ENCODE assay signal across 1 cellular context in the genomic region with DNA sequence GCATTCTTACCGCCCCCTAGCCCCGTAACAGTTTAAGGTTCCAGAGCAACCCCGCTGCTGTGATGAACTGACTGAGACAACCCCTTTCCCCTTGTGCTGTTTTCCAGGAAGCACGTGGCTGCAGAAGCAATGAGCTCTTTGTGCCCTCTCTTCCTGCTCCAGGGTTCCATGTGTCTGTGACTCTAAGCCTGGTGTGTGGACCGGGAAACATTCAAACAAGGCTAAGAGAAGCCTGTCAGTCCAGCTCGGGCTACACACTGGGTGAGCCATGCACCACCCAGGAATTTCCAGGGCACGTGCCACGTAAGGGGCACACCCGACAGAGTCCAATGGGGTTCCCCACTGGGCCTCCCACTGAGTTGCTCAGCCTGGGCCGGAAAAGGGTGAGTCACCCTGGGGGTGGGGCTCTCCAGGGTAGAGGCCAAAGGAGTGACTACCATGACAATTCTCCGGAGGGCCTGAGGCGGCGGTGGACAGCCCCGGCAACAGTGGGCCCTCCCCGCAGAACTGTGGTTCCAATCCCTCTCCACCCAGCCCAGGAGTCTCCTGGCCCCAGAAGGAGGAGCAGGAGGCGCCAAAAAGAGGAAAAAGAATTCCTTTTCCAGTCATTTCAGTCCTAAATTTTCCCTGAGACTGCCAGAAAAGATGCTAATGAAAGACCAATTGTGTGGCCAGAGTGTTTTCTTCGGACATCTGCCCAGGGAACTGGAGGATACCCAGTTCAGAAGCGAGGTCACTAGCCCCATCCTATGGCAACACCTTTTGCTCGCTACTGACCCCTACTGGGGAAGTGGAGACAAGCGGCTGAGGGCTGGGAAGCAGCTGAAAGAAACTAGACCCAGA.
TF ChIP-seq lines count a peak whose summit lies in the region.

No MANE protein-coding gene starts in this region.

TF ChIP-seq in HepG2, 621 proteins besides CTCF, POLR2A, EP300 and RAD21 (continued from another document and continues in another):
- TF ChIP-seq ETV6 (CRISPR knock-in tag; conservative IDR thresholded peaks at IDR 0.05) (no peak; the same call in 1 of the 2 replicates), RFX5 (IDR thresholded peaks at IDR 0.05; ENCODE audit: low read depth, low read length) (no peak), EHMT2 (IDR thresholded peaks at IDR 0.05; ENCODE audit: borderline replicate concordance, low read depth, low read length) (peak; percentile 94), ZNF343 (CRISPR knock-in tag; IDR thresholded peaks at IDR 0.05) (peak; percentile 92), PTBP1 (IDR thresholded peaks at IDR 0.05; ENCODE audit: low read depth, low read length, poor library complexity, severe bottlenecking) (no peak), SKI (IDR thresholded peaks at IDR 0.05; ENCODE audit: partially characterized antibody) (peak; percentile 60), ATM (IDR thresholded peaks at IDR 0.05; ENCODE audit: borderline replicate concordance) (no peak), PHF8 (CRISPR knock-in tag; IDR thresholded peaks at IDR 0.05) (peak; percentile 65), HHEX (CRISPR knock-in tag; IDR thresholded peaks at IDR 0.05) (no peak), SALL2 (CRISPR knock-in tag; IDR thresholded peaks at IDR 0.05) (peak; percentile 78; the same call in 1 of the 2 replicates), SNAI1 (CRISPR knock-in tag; IDR thresholded peaks at IDR 0.05; ENCODE audit: borderline replicate concordance) (0 out of 2 replicates have a peak, but pooled peaks have one; percentile 29), ZNF761 (CRISPR knock-in tag; conservative IDR thresholded peaks at IDR 0.05) (peak; percentile 12), BORCS8-MEF2B (CRISPR knock-in tag; IDR thresholded peaks at IDR 0.05) (peak; percentile 59; the same call in 1 of the 2 replicates), TEAD2 (CRISPR knock-in tag; IDR thresholded peaks at IDR 0.05) (no peak), KLF9 (CRISPR knock-in tag; IDR thresholded peaks at IDR 0.05; ENCODE audit: low read depth) (no peak), ZFP41 (CRISPR knock-in tag; IDR thresholded peaks at IDR 0.05; ENCODE audit: borderline replicate concordance) (peak; percentile 78; the same call in 1 of the 2 replicates), PCBP2 (optimal IDR thresholded peaks at IDR 0.05; ENCODE audit: low read depth, low read length, poor library complexity, severe bottlenecking) (no peak), ATRX (CRISPR knock-in tag; IDR thresholded peaks at IDR 0.05; ENCODE audit: borderline replicate concordance) (no peak), GFI1 (CRISPR knock-in tag; IDR thresholded peaks at IDR 0.05; ENCODE audit: borderline replicate concordance) (peak; percentile 69), NR2F1 (CRISPR knock-in tag; IDR thresholded peaks at IDR 0.05) (peak; percentile 33 to 53; a peak in 3 of 4 replicates), TP53 (CRISPR knock-in tag; conservative IDR thresholded peaks at IDR 0.05) (no peak), KDM1A (CRISPR knock-in tag; IDR thresholded peaks at IDR 0.05) (peak; percentile 51; the same call in 1 of the 2 replicates), STAT5B (CRISPR knock-in tag; IDR thresholded peaks at IDR 0.05) (0 out of 2 replicates have a peak, but pooled peaks have one; percentile 34), ZNF20 (CRISPR knock-in tag; IDR thresholded peaks at IDR 0.05) (no peak), CHCHD3 (CRISPR knock-in tag; IDR thresholded peaks at IDR 0.05) (no peak), MAFF (IDR thresholded peaks at IDR 0.05; ENCODE audit: low read depth, low read length) (no peak), LCORL (IDR thresholded peaks at IDR 0.05) (no peak), LCORL (CRISPR knock-in tag; IDR thresholded peaks at IDR 0.05) (peak; percentile 86), ZNF879 (CRISPR knock-in tag; IDR thresholded peaks at IDR 0.05) (peak; percentile 93), KDM5A (IDR thresholded peaks at IDR 0.05; ENCODE audit: borderline replicate concordance, low read length) (peak; percentile 20; the same call in 1 of the 2 replicates), FOXA3 (CRISPR knock-in tag; IDR thresholded peaks at IDR 0.05) (peak; percentile 52; the same call in 1 of the 2 replicates), JUND (CRISPR knock-in tag; IDR thresholded peaks at IDR 0.05) (peak; percentile 97), ARID2 (CRISPR knock-in tag; IDR thresholded peaks at IDR 0.05; ENCODE audit: borderline replicate concordance) (peak; percentile 83; the same call in 1 of the 2 replicates), SMAD3 (CRISPR knock-in tag; IDR thresholded peaks at IDR 0.05) (peak; percentile 57; the same call in 1 of the 2 replicates), SRY (CRISPR knock-in tag; IDR thresholded peaks at IDR 0.05) (0 out of 2 replicates have a peak, but pooled peaks have one; percentile 84), NCOA2 (CRISPR knock-in tag; IDR thresholded peaks at IDR 0.05) (peak; percentile 58), ZNF720 (CRISPR knock-in tag; IDR thresholded peaks at IDR 0.05) (no peak)
- TF ChIP-seq, protein P1, sequence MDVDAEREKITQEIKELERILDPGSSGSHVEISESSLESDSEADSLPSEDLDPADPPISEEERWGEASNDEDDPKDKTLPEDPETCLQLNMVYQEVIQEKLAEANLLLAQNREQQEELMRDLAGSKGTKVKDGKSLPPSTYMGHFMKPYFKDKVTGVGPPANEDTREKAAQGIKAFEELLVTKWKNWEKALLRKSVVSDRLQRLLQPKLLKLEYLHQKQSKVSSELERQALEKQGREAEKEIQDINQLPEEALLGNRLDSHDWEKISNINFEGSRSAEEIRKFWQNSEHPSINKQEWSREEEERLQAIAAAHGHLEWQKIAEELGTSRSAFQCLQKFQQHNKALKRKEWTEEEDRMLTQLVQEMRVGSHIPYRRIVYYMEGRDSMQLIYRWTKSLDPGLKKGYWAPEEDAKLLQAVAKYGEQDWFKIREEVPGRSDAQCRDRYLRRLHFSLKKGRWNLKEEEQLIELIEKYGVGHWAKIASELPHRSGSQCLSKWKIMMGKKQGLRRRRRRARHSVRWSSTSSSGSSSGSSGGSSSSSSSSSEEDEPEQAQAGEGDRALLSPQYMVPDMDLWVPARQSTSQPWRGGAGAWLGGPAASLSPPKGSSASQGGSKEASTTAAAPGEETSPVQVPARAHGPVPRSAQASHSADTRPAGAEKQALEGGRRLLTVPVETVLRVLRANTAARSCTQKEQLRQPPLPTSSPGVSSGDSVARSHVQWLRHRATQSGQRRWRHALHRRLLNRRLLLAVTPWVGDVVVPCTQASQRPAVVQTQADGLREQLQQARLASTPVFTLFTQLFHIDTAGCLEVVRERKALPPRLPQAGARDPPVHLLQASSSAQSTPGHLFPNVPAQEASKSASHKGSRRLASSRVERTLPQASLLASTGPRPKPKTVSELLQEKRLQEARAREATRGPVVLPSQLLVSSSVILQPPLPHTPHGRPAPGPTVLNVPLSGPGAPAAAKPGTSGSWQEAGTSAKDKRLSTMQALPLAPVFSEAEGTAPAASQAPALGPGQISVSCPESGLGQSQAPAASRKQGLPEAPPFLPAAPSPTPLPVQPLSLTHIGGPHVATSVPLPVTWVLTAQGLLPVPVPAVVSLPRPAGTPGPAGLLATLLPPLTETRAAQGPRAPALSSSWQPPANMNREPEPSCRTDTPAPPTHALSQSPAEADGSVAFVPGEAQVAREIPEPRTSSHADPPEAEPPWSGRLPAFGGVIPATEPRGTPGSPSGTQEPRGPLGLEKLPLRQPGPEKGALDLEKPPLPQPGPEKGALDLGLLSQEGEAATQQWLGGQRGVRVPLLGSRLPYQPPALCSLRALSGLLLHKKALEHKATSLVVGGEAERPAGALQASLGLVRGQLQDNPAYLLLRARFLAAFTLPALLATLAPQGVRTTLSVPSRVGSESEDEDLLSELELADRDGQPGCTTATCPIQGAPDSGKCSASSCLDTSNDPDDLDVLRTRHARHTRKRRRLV (CRISPR knock-in tag; IDR thresholded peaks at IDR 0.05), result no peak
- TF ChIP-seq, protein P2, sequence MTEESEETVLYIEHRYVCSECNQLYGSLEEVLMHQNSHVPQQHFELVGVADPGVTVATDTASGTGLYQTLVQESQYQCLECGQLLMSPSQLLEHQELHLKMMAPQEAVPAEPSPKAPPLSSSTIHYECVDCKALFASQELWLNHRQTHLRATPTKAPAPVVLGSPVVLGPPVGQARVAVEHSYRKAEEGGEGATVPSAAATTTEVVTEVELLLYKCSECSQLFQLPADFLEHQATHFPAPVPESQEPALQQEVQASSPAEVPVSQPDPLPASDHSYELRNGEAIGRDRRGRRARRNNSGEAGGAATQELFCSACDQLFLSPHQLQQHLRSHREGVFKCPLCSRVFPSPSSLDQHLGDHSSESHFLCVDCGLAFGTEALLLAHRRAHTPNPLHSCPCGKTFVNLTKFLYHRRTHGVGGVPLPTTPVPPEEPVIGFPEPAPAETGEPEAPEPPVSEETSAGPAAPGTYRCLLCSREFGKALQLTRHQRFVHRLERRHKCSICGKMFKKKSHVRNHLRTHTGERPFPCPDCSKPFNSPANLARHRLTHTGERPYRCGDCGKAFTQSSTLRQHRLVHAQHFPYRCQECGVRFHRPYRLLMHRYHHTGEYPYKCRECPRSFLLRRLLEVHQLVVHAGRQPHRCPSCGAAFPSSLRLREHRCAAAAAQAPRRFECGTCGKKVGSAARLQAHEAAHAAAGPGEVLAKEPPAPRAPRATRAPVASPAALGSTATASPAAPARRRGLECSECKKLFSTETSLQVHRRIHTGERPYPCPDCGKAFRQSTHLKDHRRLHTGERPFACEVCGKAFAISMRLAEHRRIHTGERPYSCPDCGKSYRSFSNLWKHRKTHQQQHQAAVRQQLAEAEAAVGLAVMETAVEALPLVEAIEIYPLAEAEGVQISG (CRISPR knock-in tag; IDR thresholded peaks at IDR 0.05), result peak; percentile 73
- TF ChIP-seq, protein P3, sequence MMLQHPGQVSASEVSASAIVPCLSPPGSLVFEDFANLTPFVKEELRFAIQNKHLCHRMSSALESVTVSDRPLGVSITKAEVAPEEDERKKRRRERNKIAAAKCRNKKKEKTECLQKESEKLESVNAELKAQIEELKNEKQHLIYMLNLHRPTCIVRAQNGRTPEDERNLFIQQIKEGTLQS (CRISPR knock-in tag; IDR thresholded peaks at IDR 0.05), result peak; percentile 98
- TF ChIP-seq, protein P4, sequence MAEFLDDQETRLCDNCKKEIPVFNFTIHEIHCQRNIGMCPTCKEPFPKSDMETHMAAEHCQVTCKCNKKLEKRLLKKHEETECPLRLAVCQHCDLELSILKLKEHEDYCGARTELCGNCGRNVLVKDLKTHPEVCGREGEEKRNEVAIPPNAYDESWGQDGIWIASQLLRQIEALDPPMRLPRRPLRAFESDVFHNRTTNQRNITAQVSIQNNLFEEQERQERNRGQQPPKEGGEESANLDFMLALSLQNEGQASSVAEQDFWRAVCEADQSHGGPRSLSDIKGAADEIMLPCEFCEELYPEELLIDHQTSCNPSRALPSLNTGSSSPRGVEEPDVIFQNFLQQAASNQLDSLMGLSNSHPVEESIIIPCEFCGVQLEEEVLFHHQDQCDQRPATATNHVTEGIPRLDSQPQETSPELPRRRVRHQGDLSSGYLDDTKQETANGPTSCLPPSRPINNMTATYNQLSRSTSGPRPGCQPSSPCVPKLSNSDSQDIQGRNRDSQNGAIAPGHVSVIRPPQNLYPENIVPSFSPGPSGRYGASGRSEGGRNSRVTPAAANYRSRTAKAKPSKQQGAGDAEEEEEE (CRISPR knock-in tag; IDR thresholded peaks at IDR 0.05; ENCODE audit: borderline replicate concordance), result no peak; the same call in 1 of the 2 replicates
- TF ChIP-seq, protein P5, sequence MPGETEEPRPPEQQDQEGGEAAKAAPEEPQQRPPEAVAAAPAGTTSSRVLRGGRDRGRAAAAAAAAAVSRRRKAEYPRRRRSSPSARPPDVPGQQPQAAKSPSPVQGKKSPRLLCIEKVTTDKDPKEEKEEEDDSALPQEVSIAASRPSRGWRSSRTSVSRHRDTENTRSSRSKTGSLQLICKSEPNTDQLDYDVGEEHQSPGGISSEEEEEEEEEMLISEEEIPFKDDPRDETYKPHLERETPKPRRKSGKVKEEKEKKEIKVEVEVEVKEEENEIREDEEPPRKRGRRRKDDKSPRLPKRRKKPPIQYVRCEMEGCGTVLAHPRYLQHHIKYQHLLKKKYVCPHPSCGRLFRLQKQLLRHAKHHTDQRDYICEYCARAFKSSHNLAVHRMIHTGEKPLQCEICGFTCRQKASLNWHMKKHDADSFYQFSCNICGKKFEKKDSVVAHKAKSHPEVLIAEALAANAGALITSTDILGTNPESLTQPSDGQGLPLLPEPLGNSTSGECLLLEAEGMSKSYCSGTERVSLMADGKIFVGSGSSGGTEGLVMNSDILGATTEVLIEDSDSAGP (CRISPR knock-in tag; IDR thresholded peaks at IDR 0.05; ENCODE audit: borderline replicate concordance), result peak; percentile 81; the same call in 1 of the 2 replicates
- TF ChIP-seq, protein P6, sequence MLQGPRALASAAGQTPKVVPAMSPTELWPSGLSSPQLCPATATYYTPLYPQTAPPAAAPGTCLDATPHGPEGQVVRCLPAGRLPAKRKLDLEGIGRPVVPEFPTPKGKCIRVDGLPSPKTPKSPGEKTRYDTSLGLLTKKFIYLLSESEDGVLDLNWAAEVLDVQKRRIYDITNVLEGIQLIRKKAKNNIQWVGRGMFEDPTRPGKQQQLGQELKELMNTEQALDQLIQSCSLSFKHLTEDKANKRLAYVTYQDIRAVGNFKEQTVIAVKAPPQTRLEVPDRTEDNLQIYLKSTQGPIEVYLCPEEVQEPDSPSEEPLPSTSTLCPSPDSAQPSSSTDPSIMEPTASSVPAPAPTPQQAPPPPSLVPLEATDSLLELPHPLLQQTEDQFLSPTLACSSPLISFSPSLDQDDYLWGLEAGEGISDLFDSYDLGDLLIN (CRISPR knock-in tag; IDR thresholded peaks at IDR 0.05; ENCODE audit: borderline replicate concordance), result no peak
- TF ChIP-seq, protein P7, sequence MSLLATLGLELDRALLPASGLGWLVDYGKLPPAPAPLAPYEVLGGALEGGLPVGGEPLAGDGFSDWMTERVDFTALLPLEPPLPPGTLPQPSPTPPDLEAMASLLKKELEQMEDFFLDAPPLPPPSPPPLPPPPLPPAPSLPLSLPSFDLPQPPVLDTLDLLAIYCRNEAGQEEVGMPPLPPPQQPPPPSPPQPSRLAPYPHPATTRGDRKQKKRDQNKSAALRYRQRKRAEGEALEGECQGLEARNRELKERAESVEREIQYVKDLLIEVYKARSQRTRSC (CRISPR knock-in tag; IDR thresholded peaks at IDR 0.05; ENCODE audit: low read depth), result no peak
- TF ChIP-seq, protein P8, sequence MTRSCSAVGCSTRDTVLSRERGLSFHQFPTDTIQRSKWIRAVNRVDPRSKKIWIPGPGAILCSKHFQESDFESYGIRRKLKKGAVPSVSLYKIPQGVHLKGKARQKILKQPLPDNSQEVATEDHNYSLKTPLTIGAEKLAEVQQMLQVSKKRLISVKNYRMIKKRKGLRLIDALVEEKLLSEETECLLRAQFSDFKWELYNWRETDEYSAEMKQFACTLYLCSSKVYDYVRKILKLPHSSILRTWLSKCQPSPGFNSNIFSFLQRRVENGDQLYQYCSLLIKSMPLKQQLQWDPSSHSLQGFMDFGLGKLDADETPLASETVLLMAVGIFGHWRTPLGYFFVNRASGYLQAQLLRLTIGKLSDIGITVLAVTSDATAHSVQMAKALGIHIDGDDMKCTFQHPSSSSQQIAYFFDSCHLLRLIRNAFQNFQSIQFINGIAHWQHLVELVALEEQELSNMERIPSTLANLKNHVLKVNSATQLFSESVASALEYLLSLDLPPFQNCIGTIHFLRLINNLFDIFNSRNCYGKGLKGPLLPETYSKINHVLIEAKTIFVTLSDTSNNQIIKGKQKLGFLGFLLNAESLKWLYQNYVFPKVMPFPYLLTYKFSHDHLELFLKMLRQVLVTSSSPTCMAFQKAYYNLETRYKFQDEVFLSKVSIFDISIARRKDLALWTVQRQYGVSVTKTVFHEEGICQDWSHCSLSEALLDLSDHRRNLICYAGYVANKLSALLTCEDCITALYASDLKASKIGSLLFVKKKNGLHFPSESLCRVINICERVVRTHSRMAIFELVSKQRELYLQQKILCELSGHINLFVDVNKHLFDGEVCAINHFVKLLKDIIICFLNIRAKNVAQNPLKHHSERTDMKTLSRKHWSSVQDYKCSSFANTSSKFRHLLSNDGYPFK (CRISPR knock-in tag; IDR thresholded peaks at IDR 0.05; ENCODE audit: borderline replicate concordance), result peak; percentile 80
